In the genomic region with DNA sequence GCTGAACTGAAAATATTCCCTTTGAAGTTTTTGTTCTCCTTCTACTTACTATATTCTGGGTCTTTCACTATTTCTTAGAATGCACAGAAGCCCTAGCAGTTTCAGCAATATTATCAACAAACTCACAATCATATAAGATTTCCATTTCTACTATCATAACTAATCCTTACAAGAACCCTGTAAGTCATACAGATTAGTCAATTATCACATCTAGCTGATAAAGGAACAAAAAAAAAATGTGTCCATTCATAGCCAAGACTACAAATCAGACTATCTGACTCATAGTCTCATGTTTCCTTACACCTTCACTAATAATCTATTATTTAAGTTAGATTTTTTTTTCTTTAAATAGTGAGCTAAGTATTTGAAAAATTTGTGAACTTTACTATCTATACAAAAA, we compare ENCODE assay signal across 26 cellular contexts.
A peak's percentile ranks its signal among the peaks of the same experiment; 100 is the strongest.
DNase-seq lines count a peak whose midpoint lies in the region; ATAC-seq, FAIRE-seq and TF ChIP-seq lines count a peak whose summit lies in the region.
"Had no signal": no experiment of that assay in that cellular context is flagged by ENCODE, and none has a peak within 500 bp of the region (broad histone marks: within the 10 kb centered on the region; RNA-seq: fewer than 3 reads in every experiment).

No MANE protein-coding gene starts in this region.

- no peaks in the 10 kb centered on the region for H3K27me3 Mint-ChIP-seq in stimulated activated naive CD8-positive, alpha-beta T cell treated with anti-CD3 and anti-CD28 coated beads, Interleukin-15, amount 100 ng/mL, for 72 hours
- H3K27me3 Mint-ChIP-seq in activated T-helper 17 cell treated with anti-CD3 and anti-CD28 coated beads, Interleukin-2, amount 50 U/mL, for 72 hours = no peaks in the 10 kb centered on the region
- H3K27me3 Mint-ChIP-seq: B cell, IgD-negative memory B cell had no signal

- H3K27me3 ChIP-seq in endothelial cell of umbilical vein (ENCODE audit: control insufficient read depth in 2 of 2, insufficient read depth in 2 of 2, low read length in 2 of 2) (no peaks in the 10 kb centered on the region), sigmoid colon (no peaks in the 10 kb centered on the region)
- H3K27me3 ChIP-seq: SJSA1 had no signal

- H3K27ac Mint-ChIP-seq in stimulated activated naive CD8-positive, alpha-beta T cell treated with anti-CD3 and anti-CD28 coated beads, Interleukin-15, amount 100 ng/mL, for 72 hours = no peak overlapping the region
- H3K27ac Mint-ChIP-seq in activated T-helper 17 cell treated with anti-CD3 and anti-CD28 coated beads, Interleukin-2, amount 50 U/mL, for 72 hours = no peak overlapping the region
- H3K27ac Mint-ChIP-seq in stimulated activated effector memory CD8-positive, alpha-beta T cell treated with anti-CD3 and anti-CD28 coated beads, Interleukin-12 subunit alpha, Interleukin-12 subunit beta, amount 100 ng/mL, for 72 hours = no peak overlapping the region
- H3K27ac Mint-ChIP-seq: B cell; CD8-positive, alpha-beta T cell had no signal

- TF ChIP-seq CTCF in endothelial cell of umbilical vein (IDR thresholded peaks at IDR 0.05; ENCODE audit: extremely low read depth in 1 of 2, insufficient read depth in 1 of 2, low read depth in 1 of 2, low read length in 2 of 2) (no peak), sigmoid colon (IDR thresholded peaks at IDR 0.05) (no peak)

- no TSS peak for BruUV-seq in endothelial cell of umbilical vein (replicated peaks; lab: Mats Ljungman, UMichigan)

- intact Hi-C loops in endothelial cell of umbilical vein (cut with micrococcal nuclease) = no loop called here
- intact Hi-C loops in sigmoid colon (cut with DNase I) = no loop called here

- H3K4me1 Mint-ChIP-seq in stimulated activated naive CD8-positive, alpha-beta T cell treated with anti-CD3 and anti-CD28 coated beads, Interleukin-15, amount 100 ng/mL, for 72 hours = peaks cover 60% of the 10 kb centered on the region
- peaks cover 42% of the 10 kb centered on the region for H3K4me1 Mint-ChIP-seq in activated T-helper 17 cell treated with anti-CD3 and anti-CD28 coated beads, Interleukin-2, amount 50 U/mL, for 72 hours
- peaks cover 48% of the 10 kb centered on the region for H3K4me1 Mint-ChIP-seq in stimulated activated effector memory CD8-positive, alpha-beta T cell treated with anti-CD3 and anti-CD28 coated beads, Interleukin-12 subunit alpha, Interleukin-12 subunit beta, amount 100 ng/mL, for 72 hours

- H2AFZ ChIP-seq in endothelial cell of umbilical vein (ENCODE audit: low read depth, low read length) = no peak overlapping the region

- H3K9me3 ChIP-seq in endothelial cell of umbilical vein (replicated peaks; ENCODE audit: control insufficient read depth, insufficient read depth, low read length) = no peaks in the 10 kb centered on the region
- H3K9me3 ChIP-seq in sigmoid colon = no peaks in the 10 kb centered on the region
- H3K9me3 ChIP-seq: Caco-2, SJSA1 had no signal

- H3K4me3 ChIP-seq in endothelial cell of umbilical vein (replicated peaks in 1 of 3; ENCODE audit: insufficient read depth in 1 of 3, low read depth in 1 of 3, low read length in 3 of 3) (no peak overlapping the region), sigmoid colon (no peak overlapping the region)
- H3K4me3 ChIP-seq: SJSA1 had no signal

- H3K27ac ChIP-seq in endothelial cell of umbilical vein (ENCODE audit: insufficient read depth, low read depth, low read length) (no peak overlapping the region), sigmoid colon (no peak overlapping the region)
- H3K27ac ChIP-seq: C4-2B, KMS-11, SJSA1 had no signal

- FAIRE-seq in endothelial cell of umbilical vein (lab: Jason Lieb, UNC) = no peak
- FAIRE-seq: GM18507 had no signal

- H3K4me3 Mint-ChIP-seq in stimulated activated naive CD8-positive, alpha-beta T cell treated with anti-CD3 and anti-CD28 coated beads, Interleukin-15, amount 100 ng/mL, for 72 hours = no peak overlapping the region
- H3K4me3 Mint-ChIP-seq in activated T-helper 17 cell treated with anti-CD3 and anti-CD28 coated beads, Interleukin-2, amount 50 U/mL, for 72 hours = peak overlapping the region; percentile 3
- H3K4me3 Mint-ChIP-seq in stimulated activated effector memory CD8-positive, alpha-beta T cell treated with anti-CD3 and anti-CD28 coated beads, Interleukin-12 subunit alpha, Interleukin-12 subunit beta, amount 100 ng/mL, for 72 hours = no peak overlapping the region
- H3K4me3 Mint-ChIP-seq: B cell; CD8-positive, alpha-beta T cell; IgD-negative memory B cell had no signal

- no peaks in the 10 kb centered on the region for H3K36me3 Mint-ChIP-seq in activated T-helper 17 cell treated with anti-CD3 and anti-CD28 coated beads, Interleukin-2, amount 50 U/mL, for 72 hours (ENCODE audit: low read depth)
- no peaks in the 10 kb centered on the region for H3K36me3 Mint-ChIP-seq in stimulated activated effector memory CD8-positive, alpha-beta T cell treated with anti-CD3 and anti-CD28 coated beads, Interleukin-12 subunit alpha, Interleukin-12 subunit beta, amount 100 ng/mL, for 72 hours

- DNase-seq in stimulated activated naive CD8-positive, alpha-beta T cell treated with anti-CD3 and anti-CD28 coated beads, Interleukin-15, Interleukin-2, amounts not matched to agents 100 U/mL and 50 U/mL, for 24 hours = no peak
- no peak for DNase-seq in stimulated activated naive CD8-positive, alpha-beta T cell treated with anti-CD3 and anti-CD28 coated beads, Interleukin-15, amount 100 ng/mL, for 72 hours
- DNase-seq in endothelial cell of umbilical vein (ENCODE audit: low read depth, low spot score) = peak; percentile 49
- no peak for DNase-seq in stimulated activated effector memory CD8-positive, alpha-beta T cell treated with anti-CD3 and anti-CD28 coated beads, Interleukin-12 subunit alpha, Interleukin-12 subunit beta, amount 100 ng/mL, for 72 hours (ENCODE audit: low spot score in 2 of 2)
- no peak for DNase-seq in sigmoid colon
- DNase-seq in DMS153 treated with DMSO at 0.1 percent for 48 hours (lab: John Stamatoyannopoulos, UW; ENCODE audit: unreplicated experiment) = no peak
- DNase-seq: Caco-2; CD8-positive, alpha-beta T cell; DND-41; H7; MM.1S; NCI-H2029; NCI-H446; NCI-H524 treated with DMSO at 0.1 percent for 48 hours; NCI-H774; PC-3; Right ventricle myocardium superior; RPMI8226 had no signal

- TF ChIP-seq POLR2A in endothelial cell of umbilical vein (IDR thresholded peaks at IDR 0.05; ENCODE audit: low read depth, low read length) (no peak), sigmoid colon (IDR thresholded peaks at IDR 0.05) (no peak)

- dilution Hi-C loops in endothelial cell of umbilical vein (cut with MboI; ENCODE audit: extremely low pct_ligation_motif_present, low sequenced_read_pairs) = no loop called here

- H3K4me1 ChIP-seq in endothelial cell of umbilical vein (ENCODE audit: control insufficient read depth, extremely low read depth, insufficient read depth, low read length) (peaks cover 8% of the 10 kb centered on the region), sigmoid colon (no peaks in the 10 kb centered on the region)
- H3K4me1 ChIP-seq: SJSA1 had no signal

- no peaks in the 10 kb centered on the region for H3K9me3 Mint-ChIP-seq in stimulated activated naive CD8-positive, alpha-beta T cell treated with anti-CD3 and anti-CD28 coated beads, Interleukin-15, amount 100 ng/mL, for 72 hours
- H3K9me3 Mint-ChIP-seq in activated T-helper 17 cell treated with anti-CD3 and anti-CD28 coated beads, Interleukin-2, amount 50 U/mL, for 72 hours = no peaks in the 10 kb centered on the region
- no peaks in the 10 kb centered on the region for H3K9me3 Mint-ChIP-seq in stimulated activated effector memory CD8-positive, alpha-beta T cell treated with anti-CD3 and anti-CD28 coated beads, Interleukin-12 subunit alpha, Interleukin-12 subunit beta, amount 100 ng/mL, for 72 hours
- H3K9me3 Mint-ChIP-seq: CD8-positive, alpha-beta T cell; IgD-negative memory B cell had no signal

- H3K36me3 ChIP-seq in endothelial cell of umbilical vein (ENCODE audit: control insufficient read depth in 2 of 2, extremely low read depth in 1 of 2, insufficient read depth in 2 of 2, low read length in 2 of 2) (no peaks in the 10 kb centered on the region), sigmoid colon (no peaks in the 10 kb centered on the region)
- H3K36me3 ChIP-seq: SJSA1 had no signal

- H3K9me1 ChIP-seq in endothelial cell of umbilical vein (replicated peaks; ENCODE audit: control insufficient read depth, extremely low read depth, insufficient read depth, low read length) = no peaks in the 10 kb centered on the region

- ATAC-seq in stimulated activated naive CD8-positive, alpha-beta T cell treated with anti-CD3 and anti-CD28 coated beads, Interleukin-15, Interleukin-2, amounts not matched to agents 100 U/mL and 50 U/mL, for 24 hours = peak; percentile 19
- no peak for ATAC-seq in stimulated activated naive CD8-positive, alpha-beta T cell treated with anti-CD3 and anti-CD28 coated beads, Interleukin-15, amount 100 ng/mL, for 72 hours
- ATAC-seq in activated T-helper 17 cell treated with anti-CD3 and anti-CD28 coated beads, Interleukin-2, amount 50 U/mL, for 72 hours (replicated peaks) = peak; percentile 20
- ATAC-seq in stimulated activated effector memory CD8-positive, alpha-beta T cell treated with anti-CD3 and anti-CD28 coated beads, Interleukin-12 subunit alpha, Interleukin-12 subunit beta, amount 100 ng/mL, for 72 hours = peak; percentile 52
- ATAC-seq in HG03045 (IDR thresholded peaks at IDR 0.05; ENCODE audit: unreplicated experiment) = no peak
- ATAC-seq: CD8-positive, alpha-beta T cell; PC-3 had no signal

- peaks cover 4% of the 10 kb centered on the region for H3K79me2 ChIP-seq in endothelial cell of umbilical vein (ENCODE audit: control insufficient read depth, insufficient read depth, low read length)

- H3K9ac ChIP-seq in endothelial cell of umbilical vein (replicated peaks; ENCODE audit: extremely low read depth, insufficient read depth, low read length) = no peak overlapping the region
- H3K9ac ChIP-seq: KMS-11 had no signal

- no peak for TF ChIP-seq EP300 in sigmoid colon (IDR thresholded peaks at IDR 0.05)

- CTCF ChIA-PET in endothelial cell of umbilical vein (lab: Charles Lee) = interaction anchor here (0.6 to 1.0 kb wide), 5 partner anchors 8 to 76 kb away, joined by 3 to 6 read pairs (median 4); no protein-coding TSS in a partner anchor

- H3K4me2 ChIP-seq in endothelial cell of umbilical vein (ENCODE audit: insufficient read depth, low read length) = no peak overlapping the region
- H3K4me2 ChIP-seq: KMS-11 had no signal

- POLR2A ChIA-PET in endothelial cell of umbilical vein (lab: Charles Lee) = no interaction called here

- H4K20me1 ChIP-seq in endothelial cell of umbilical vein (replicated peaks; ENCODE audit: control insufficient read depth, extremely low read depth, insufficient read depth, low read length) = no peaks in the 10 kb centered on the region

TF ChIP-seq in endothelial cell of umbilical vein, 7 proteins besides CTCF, POLR2A, EP300 and RAD21:
- TF ChIP-seq JUN (IDR thresholded peaks at IDR 0.05; ENCODE audit: borderline replicate concordance, insufficient read depth, insufficient read length, low read depth) (peak; percentile 44), EZH2 (IDR thresholded peaks at IDR 0.05; ENCODE audit: borderline replicate concordance, low read depth, low read length, severe bottlenecking) (no peak), FOS (IDR thresholded peaks at IDR 0.05; ENCODE audit: borderline replicate concordance, insufficient read depth, low read length) (peak; percentile 60)

Comparison
In these comparisons a context has a peak if more than half of its experiments do, and no peak if none do; other contexts are left out.
1. ATAC-seq: peak in stimulated activated naive CD8-positive, alpha-beta T cell treated with anti-CD3 and anti-CD28 coated beads, Interleukin-15, Interleukin-2, amounts not matched to agents 100 U/mL and 50 U/mL, for 24 hours (single experiment), activated T-helper 17 cell treated with anti-CD3 and anti-CD28 coated beads, Interleukin-2, amount 50 U/mL, for 72 hours (single experiment) and stimulated activated effector memory CD8-positive, alpha-beta T cell treated with anti-CD3 and anti-CD28 coated beads, Interleukin-12 subunit alpha, Interleukin-12 subunit beta, amount 100 ng/mL, for 72 hours (single experiment); none in stimulated activated naive CD8-positive, alpha-beta T cell treated with anti-CD3 and anti-CD28 coated beads, Interleukin-15, amount 100 ng/mL, for 72 hours (single experiment) and HG03045 (single experiment).